In genomic region chr3:31240894-31241293, GRCh38 we compare ENCODE assay signal across 16 cellular contexts.
"Had no signal": no experiment of that assay in that cellular context is flagged by ENCODE, and none has a peak within 500 bp of the region (broad histone marks: within the 10 kb centered on the region; RNA-seq: fewer than 3 reads in every experiment).

No MANE protein-coding gene starts in this region.

- DNase-seq: activated CD4-positive, alpha-beta T cell treated with anti-CD3 and anti-CD28 coated beads for 4 hours; activated CD8-positive, alpha-beta memory T cell treated with anti-CD3 and anti-CD28 coated beads, Interleukin-2, amount 50 U/mL, for 4 hours; activated CD8-positive, alpha-beta T cell treated with anti-CD3 and anti-CD28 coated beads, Interleukin-2, amount 10 ng/mL, durations not matched to agents 7 days and 5 days; activated naive CD8-positive, alpha-beta T cell treated with anti-CD3 and anti-CD28 coated beads for 36 hours; body of pancreas; colonic mucosa; foreskin fibroblast; hippocampal formation; left ventricle myocardium inferior; naive B cell; sigmoid colon; stimulated activated CD4-positive, alpha-beta T cell treated with anti-CD3 and anti-CD28 coated beads, Interleukin-1b, Interleukin-23, amount 100 ng/mL, for 48 hours; T1000; tibial artery had no signal

- H3K27me3 Mint-ChIP-seq: activated naive CD8-positive, alpha-beta T cell treated with anti-CD3 and anti-CD28 coated beads for 36 hours had no signal

- H3K9me3 Mint-ChIP-seq: activated naive CD8-positive, alpha-beta T cell treated with anti-CD3 and anti-CD28 coated beads for 36 hours; neural progenitor cell had no signal

- H3K36me3 Mint-ChIP-seq: activated naive CD8-positive, alpha-beta T cell treated with anti-CD3 and anti-CD28 coated beads for 36 hours; naive B cell; neural progenitor cell had no signal

- H3K27me3 ChIP-seq: body of pancreas, colonic mucosa, neural progenitor cell, sigmoid colon, tibial artery, vagina had no signal

- H3K27ac Mint-ChIP-seq: activated CD8-positive, alpha-beta T cell treated with anti-CD3 and anti-CD28 coated beads, Interleukin-2, amount 10 ng/mL, durations not matched to agents 7 days and 5 days; naive B cell; neural progenitor cell had no signal

- H3K4me1 ChIP-seq: body of pancreas, colonic mucosa, left ventricle myocardium inferior, neural progenitor cell, sigmoid colon, vagina had no signal

- H3K9ac ChIP-seq: neural progenitor cell had no signal

- H3K9me3 ChIP-seq: body of pancreas, colonic mucosa, left ventricle myocardium inferior, sigmoid colon, tibial artery, vagina had no signal

- H3K36me3 ChIP-seq: colonic mucosa, left ventricle myocardium inferior, neural progenitor cell, sigmoid colon, tibial artery, vagina had no signal

- ATAC-seq: activated CD8-positive, alpha-beta T cell treated with anti-CD3 and anti-CD28 coated beads, Interleukin-2, amount 10 ng/mL, durations not matched to agents 7 days and 5 days; body of pancreas had no signal

- H3K4me1 Mint-ChIP-seq: naive B cell had no signal

- H3K4me2 ChIP-seq: neural progenitor cell had no signal

- H3K4me3 ChIP-seq: body of pancreas, colonic mucosa, left ventricle myocardium inferior, neural progenitor cell, sigmoid colon, tibial artery, vagina had no signal

- H2AFZ ChIP-seq: neural progenitor cell had no signal

- H3K4me3 Mint-ChIP-seq: activated CD8-positive, alpha-beta T cell treated with anti-CD3 and anti-CD28 coated beads, Interleukin-2, amount 10 ng/mL, durations not matched to agents 7 days and 5 days; activated naive CD8-positive, alpha-beta T cell treated with anti-CD3 and anti-CD28 coated beads for 36 hours; naive B cell; neural progenitor cell had no signal

- H3K27ac ChIP-seq: body of pancreas, colonic mucosa, left ventricle myocardium inferior, neural progenitor cell, sigmoid colon, tibial artery, vagina had no signal
